2 cellular contexts compared by ENCODE assay signal in the genomic region with DNA sequence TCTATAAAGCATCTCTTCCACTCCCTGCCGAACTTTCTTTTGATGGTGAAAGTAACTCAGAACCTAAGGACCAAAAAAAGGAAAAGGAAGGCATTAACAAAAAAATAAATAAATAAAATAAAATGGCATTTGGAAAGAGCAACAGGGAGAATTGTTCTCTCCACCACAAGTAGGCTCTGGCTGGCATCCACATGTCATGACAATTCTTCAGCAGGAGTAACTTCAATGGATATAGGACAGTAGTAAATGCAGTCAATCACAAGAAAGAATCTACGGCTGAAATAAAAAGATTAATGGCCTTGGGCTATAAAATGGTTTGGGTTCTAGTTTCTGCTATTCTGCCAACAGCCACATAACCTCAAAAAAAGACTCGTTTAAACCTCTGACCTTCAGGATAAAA.
TF ChIP-seq lines count a peak whose summit lies in the region.

No MANE protein-coding gene starts in this region.

TF ChIP-seq in SK-N-SH, 30 proteins besides CTCF, POLR2A, EP300 and RAD21 (continued from another document):
- TF ChIP-seq PBX3 (IDR thresholded peaks at IDR 0.05) = peak; percentile 30; the same call in 1 of the 2 replicates
- TF ChIP-seq, protein P1, sequence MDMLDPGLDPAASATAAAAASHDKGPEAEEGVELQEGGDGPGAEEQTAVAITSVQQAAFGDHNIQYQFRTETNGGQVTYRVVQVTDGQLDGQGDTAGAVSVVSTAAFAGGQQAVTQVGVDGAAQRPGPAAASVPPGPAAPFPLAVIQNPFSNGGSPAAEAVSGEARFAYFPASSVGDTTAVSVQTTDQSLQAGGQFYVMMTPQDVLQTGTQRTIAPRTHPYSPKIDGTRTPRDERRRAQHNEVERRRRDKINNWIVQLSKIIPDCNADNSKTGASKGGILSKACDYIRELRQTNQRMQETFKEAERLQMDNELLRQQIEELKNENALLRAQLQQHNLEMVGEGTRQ (IDR thresholded peaks at IDR 0.05; ENCODE audit: borderline replicate concordance, low read depth, low read length) = no peak

TF ChIP-seq in SK-N-SH treated with all-trans-retinoic acid at 6 μM for 48 hours, 23 proteins besides CTCF, POLR2A, EP300 and RAD21 (continued from another document):
- TF ChIP-seq ARNTL (CRISPR knock-in tag; IDR thresholded peaks at IDR 0.05; ENCODE audit: borderline replicate concordance, low read depth) (no peak), ZFP30 (CRISPR knock-in tag; IDR thresholded peaks at IDR 0.05) (no peak), TSHZ2 (CRISPR knock-in tag; IDR thresholded peaks at IDR 0.05) (no peak), GLIS3 (CRISPR knock-in tag; IDR thresholded peaks at IDR 0.05) (no peak), ESRRG (CRISPR knock-in tag; IDR thresholded peaks at IDR 0.05) (no peak), ISL1 (CRISPR knock-in tag; IDR thresholded peaks at IDR 0.05) (no peak), TOX (CRISPR knock-in tag; IDR thresholded peaks at IDR 0.05; ENCODE audit: borderline replicate concordance) (no peak), POU6F1 (CRISPR knock-in tag; IDR thresholded peaks at IDR 0.05; ENCODE audit: borderline replicate concordance, low read depth) (no peak), TCF4 (CRISPR knock-in tag; IDR thresholded peaks at IDR 0.05; ENCODE audit: borderline replicate concordance) (no peak), ZNF8 (CRISPR knock-in tag; IDR thresholded peaks at IDR 0.05) (no peak), ZFP3 (CRISPR knock-in tag; IDR thresholded peaks at IDR 0.05) (no peak), PPARA (CRISPR knock-in tag; IDR thresholded peaks at IDR 0.05; ENCODE audit: borderline replicate concordance) (no peak), SNAI2 (CRISPR knock-in tag; IDR thresholded peaks at IDR 0.05) (no peak), RARB (CRISPR knock-in tag; IDR thresholded peaks at IDR 0.05) (no peak), PATZ1 (CRISPR knock-in tag; IDR thresholded peaks at IDR 0.05; ENCODE audit: borderline replicate concordance) (no peak), BACH2 (CRISPR knock-in tag; IDR thresholded peaks at IDR 0.05; ENCODE audit: borderline replicate concordance) (no peak), ZNF565 (CRISPR knock-in tag; conservative IDR thresholded peaks at IDR 0.05; ENCODE audit: low read depth) (no peak)
